Comparison of ENCODE assay signal across 14 cellular contexts in the genomic region with DNA sequence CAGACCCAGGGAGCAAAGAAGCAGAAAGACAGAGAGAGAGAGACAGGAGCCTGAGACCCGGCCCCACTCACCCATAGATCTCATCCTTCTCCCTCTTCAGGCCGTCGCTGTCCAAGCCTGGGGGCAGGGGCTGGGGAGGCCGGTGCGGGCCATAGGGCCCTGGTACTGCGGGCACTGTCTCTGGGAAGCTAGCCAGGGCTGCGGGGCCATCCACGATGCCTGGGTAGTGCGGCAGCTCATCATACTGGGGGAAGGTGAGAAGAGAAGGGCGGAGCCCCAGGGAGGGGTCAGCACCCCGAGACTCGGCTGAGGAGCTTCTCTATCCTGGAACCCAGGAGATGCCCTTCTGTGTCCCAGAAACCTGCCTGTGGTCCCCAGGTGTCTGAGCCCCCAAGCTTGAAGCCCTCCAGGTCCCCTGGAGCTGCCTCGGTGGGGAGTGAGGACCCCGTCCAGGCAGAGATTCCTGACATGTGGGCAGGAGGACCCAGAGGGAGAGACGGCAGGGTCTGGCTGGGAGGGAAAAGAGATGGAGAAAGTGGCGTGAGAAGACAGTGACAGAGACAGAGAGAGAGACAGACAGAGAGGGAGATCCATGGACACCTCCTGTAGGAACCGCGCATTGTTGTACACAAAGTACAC. TPM values are rescaled to one million over a fixed set of nuclear protein-coding genes. Genes with fewer than 3 reads are reported as not detected.
DNase-seq lines count a peak whose midpoint lies in the region; ATAC-seq, FAIRE-seq and TF ChIP-seq lines count a peak whose summit lies in the region.
"Had no signal": no experiment of that assay in that cellular context is flagged by ENCODE, and none has a peak within 500 bp of the region (broad histone marks: within the 10 kb centered on the region; RNA-seq: fewer than 3 reads in every experiment).

No MANE protein-coding gene starts in this region.

- H3K4me2 ChIP-seq in neuronal stem cell (ENCODE audit: insufficient read depth, low read length, poor library complexity, severe bottlenecking), result peak overlapping the region; percentile 98

- CTCF ChIA-PET in CD8-positive, alpha-beta T cell (lab: Charles Lee), result no interaction called here

- no peak overlapping the region for H3K14ac ChIP-seq in neuronal stem cell (ENCODE audit: low read length)

- no peak for DNase-seq in CD8-positive, alpha-beta T cell
- DNase-seq in T-helper 17 cell (no peak), neuronal stem cell (ENCODE audit: low spot score) (no peak), cardiac septum (ENCODE audit: low spot score) (no peak), NCI-H510A (lab: John Stamatoyannopoulos, UW) (no peak), NCI-H446 treated with DMSO at 0.1 percent for 48 hours (lab: John Stamatoyannopoulos, UW) (no peak), small intestine (no peak)
- DNase-seq: activated CD8-positive, alpha-beta T cell treated with anti-CD3 and anti-CD28 coated beads, Interleukin-2, amount 10 ng/mL, durations not matched to agents 7 days and 5 days; hippocampal formation; NCI-H345; right cardiac atrium had no signal

- H3K4me1 ChIP-seq in CD8-positive, alpha-beta T cell (ENCODE audit: insufficient read depth, low read length), result peaks cover 34% of the 10 kb centered on the region
- peaks cover 12% of the 10 kb centered on the region for H3K4me1 ChIP-seq in iPS-15b (ENCODE audit: control insufficient read depth, insufficient read depth, low read length)
- peaks cover 30 to 35% of the 10 kb centered on the region in 2 donors for H3K4me1 ChIP-seq in neuronal stem cell (ENCODE audit: control insufficient read depth in 2 of 2, insufficient read depth in 1 of 2, low read depth in 1 of 2, low read length in 2 of 2)
- no peaks in the 10 kb centered on the region for H3K4me1 ChIP-seq in small intestine (ENCODE audit: control insufficient read depth in 2 of 2, insufficient read depth in 1 of 2, low read depth in 1 of 2, low read length in 1 of 2)
- H3K4me1 ChIP-seq: breast epithelium had no signal

- H3K27ac Mint-ChIP-seq in CD8-positive, alpha-beta T cell, result no peak overlapping the region
- peak overlapping the region; percentile 39 for H3K27ac Mint-ChIP-seq in T-helper 17 cell
- H3K27ac Mint-ChIP-seq: activated CD8-positive, alpha-beta T cell treated with anti-CD3 and anti-CD28 coated beads, Interleukin-2, amount 10 ng/mL, durations not matched to agents 7 days and 5 days had no signal

- WGBS in neuronal stem cell (ENCODE audit: extremely low coverage in 2 of 2, insufficient read length in 2 of 2, insufficient replicate concordance in 1 of 2), 2 donors, result no CpG with 5 or more reads among the region's 18 CpGs
- 17 to 27% (median 25%) methylated on average over 15 to 18 of the region's 18 CpGs for WGBS in small intestine, 3 donors

- POLR2A ChIA-PET in CD8-positive, alpha-beta T cell (lab: Charles Lee), result no interaction called here

- H2BK120ac ChIP-seq in neuronal stem cell (ENCODE audit: low read depth, low read length), result no peak overlapping the region

- H3K9me3 Mint-ChIP-seq in CD8-positive, alpha-beta T cell, result no peaks in the 10 kb centered on the region

- no peak overlapping the region for H3K27ac ChIP-seq in CD8-positive, alpha-beta T cell (ENCODE audit: low read depth, low read length)
- H3K27ac ChIP-seq in neuronal stem cell (replicated peaks; ENCODE audit: low read length), result no peak overlapping the region
- H3K27ac ChIP-seq in small intestine (ENCODE audit: low read depth in 1 of 2, low read length in 1 of 2), result no peak overlapping the region
- H3K27ac ChIP-seq: breast epithelium had no signal

- intact Hi-C loops in CD8-positive, alpha-beta T cell (cut with DNase I, micrococcal nuclease), result no loop called here
- intact Hi-C loops in cardiac septum (cut with DNase I), result no loop called here

- no peak for FAIRE-seq in small intestine (lab: Jason Lieb, UNC)

- no peak overlapping the region for H4K8ac ChIP-seq in neuronal stem cell (ENCODE audit: low read depth, low read length)

- H2AK5ac ChIP-seq in neuronal stem cell (ENCODE audit: low read depth, low read length), result no peak overlapping the region

- peaks cover 29% of the 10 kb centered on the region for H3K4me1 Mint-ChIP-seq in CD8-positive, alpha-beta T cell (ENCODE audit: low read depth)
- peaks cover 36% of the 10 kb centered on the region for H3K4me1 Mint-ChIP-seq in T-helper 17 cell

- peaks cover 47% of the 10 kb centered on the region for H3K27me3 ChIP-seq in CD8-positive, alpha-beta T cell (ENCODE audit: insufficient read depth, low read length)
- H3K27me3 ChIP-seq in iPS-15b (ENCODE audit: control insufficient read depth, insufficient read depth, low read length) (peaks cover 56% of the 10 kb centered on the region), neuronal stem cell (ENCODE audit: control insufficient read depth in 3 of 3, insufficient read depth in 3 of 3, low read depth in 1 of 3, low read length in 3 of 3) (peaks cover 0 to 19% (median 0%) of the 10 kb centered on the region in 3 experiments), small intestine (ENCODE audit: control insufficient read depth in 2 of 2, insufficient read depth in 2 of 2, low read length in 2 of 2) (peaks cover 5 to 28% of the 10 kb centered on the region in 2 donors)

- H3K79me1 ChIP-seq in neuronal stem cell (ENCODE audit: low read depth, low read length), result peaks cover 9% of the 10 kb centered on the region

- no peak overlapping the region for H3K23ac ChIP-seq in neuronal stem cell (ENCODE audit: low read depth, low read length, poor library complexity)

- H3K27me3 Mint-ChIP-seq in CD8-positive, alpha-beta T cell (ENCODE audit: low read depth), result peaks cover 67% of the 10 kb centered on the region
- peaks cover 68% of the 10 kb centered on the region for H3K27me3 Mint-ChIP-seq in T-helper 17 cell

- TF ChIP-seq CTCF in CD8-positive, alpha-beta T cell (IDR thresholded peaks at IDR 0.05), result no peak

- H2BK15ac ChIP-seq in neuronal stem cell (ENCODE audit: low read length), result no peak overlapping the region

- ATAC-seq in CD8-positive, alpha-beta T cell, result no peak
- no peak for ATAC-seq in T-helper 17 cell
- ATAC-seq: activated CD8-positive, alpha-beta T cell treated with anti-CD3 and anti-CD28 coated beads, Interleukin-2, amount 10 ng/mL, durations not matched to agents 7 days and 5 days; mucosa of descending colon; right cardiac atrium had no signal

- H3K4ac ChIP-seq in neuronal stem cell (ENCODE audit: low read length), result no peak overlapping the region

- no peak overlapping the region for H2BK5ac ChIP-seq in neuronal stem cell (ENCODE audit: low read length)

- no peaks in the 10 kb centered on the region for H3K9me3 ChIP-seq in CD8-positive, alpha-beta T cell (ENCODE audit: low read length)
- H3K9me3 ChIP-seq in T-helper 17 cell (ENCODE audit: control insufficient read depth, low read length, poor library complexity, severe bottlenecking) (no peaks in the 10 kb centered on the region), iPS-15b (ENCODE audit: control insufficient read depth, insufficient read depth, low read length) (no peaks in the 10 kb centered on the region), neuronal stem cell (replicated peaks in 1 of 2; ENCODE audit: control insufficient read depth in 2 of 2, insufficient read depth in 1 of 2, low read depth in 1 of 2, low read length in 2 of 2) (peaks cover 0 to 2% of the 10 kb centered on the region in 2 donors), small intestine (ENCODE audit: control insufficient read depth, low read depth) (no peaks in the 10 kb centered on the region)
- H3K9me3 ChIP-seq: breast epithelium, mucosa of descending colon had no signal

- no peaks in the 10 kb centered on the region for H3K36me3 ChIP-seq in CD8-positive, alpha-beta T cell (ENCODE audit: insufficient read depth, low read length)
- peaks cover 8% of the 10 kb centered on the region for H3K36me3 ChIP-seq in iPS-15b (ENCODE audit: control insufficient read depth, insufficient read depth, low read length)
- H3K36me3 ChIP-seq in neuronal stem cell (replicated peaks in 1 of 2; ENCODE audit: control insufficient read depth in 2 of 2, insufficient read depth in 2 of 2, low read length in 2 of 2), result peaks cover 12 to 36% of the 10 kb centered on the region in 2 donors
- H3K36me3 ChIP-seq in small intestine (ENCODE audit: control insufficient read depth in 2 of 2, insufficient read depth in 2 of 2, low read length in 2 of 2), result no peaks in the 10 kb centered on the region
- H3K36me3 ChIP-seq: breast epithelium had no signal

- no peaks in the 10 kb centered on the region for H3K36me3 Mint-ChIP-seq in CD8-positive, alpha-beta T cell
- H3K36me3 Mint-ChIP-seq in T-helper 17 cell (ENCODE audit: low read depth), result peaks cover 11% of the 10 kb centered on the region

- H2AFZ ChIP-seq in neuronal stem cell (ENCODE audit: low read length), result no peak overlapping the region

- no peak overlapping the region for H3K4me3 ChIP-seq in CD8-positive, alpha-beta T cell (ENCODE audit: low read depth, low read length)
- H3K4me3 ChIP-seq in iPS-15b (ENCODE audit: low read depth, low read length), result peak overlapping the region; percentile 58
- H3K4me3 ChIP-seq in neuronal stem cell (ENCODE audit: low read length in 2 of 2), result peak overlapping the region in 1 of 2 donors; percentile 53
- H3K4me3 ChIP-seq in small intestine (ENCODE audit: low read depth in 1 of 2, low read length in 2 of 2), result no peak overlapping the region
- H3K4me3 ChIP-seq: mucosa of descending colon had no signal

- H3K18ac ChIP-seq in neuronal stem cell (ENCODE audit: low read length), result no peak overlapping the region

- peak overlapping the region; percentile 42 for H3K4me3 Mint-ChIP-seq in CD8-positive, alpha-beta T cell
- H3K4me3 Mint-ChIP-seq in T-helper 17 cell, result peak overlapping the region; percentile 83
- H3K4me3 Mint-ChIP-seq: activated CD8-positive, alpha-beta T cell treated with anti-CD3 and anti-CD28 coated beads, Interleukin-2, amount 10 ng/mL, durations not matched to agents 7 days and 5 days had no signal

- H4K91ac ChIP-seq in neuronal stem cell (ENCODE audit: low read depth, low read length, poor library complexity), result no peak overlapping the region

- H2BK12ac ChIP-seq in neuronal stem cell (ENCODE audit: low read length), result no peak overlapping the region

- H3K9ac ChIP-seq in iPS-15b (ENCODE audit: low read depth, low read length) (no peak overlapping the region), neuronal stem cell (ENCODE audit: low read depth, low read length, poor library complexity) (peak overlapping the region; percentile 86)

RNA-seq across cellular contexts. Expression of gene MEIS3, which starts 2.1 kb away (rescaled TPM):
- total RNA-seq in CD8-positive, alpha-beta T cell, result not detected
- total RNA-seq in T-helper 17 cell (under 1 TPM in 1 of 2 donors, not detected in 1; 0.34 TPM), cardiac septum (3.7 TPM)
- polyA plus RNA-seq in neuronal stem cell (2013, experiment 1 of 2), result 110 TPM
- polyA plus RNA-seq in neuronal stem cell (2013, experiment 2 of 2), result 102 TPM
- 10 to 100 TPM in 1 of 3 donors, 1 to 10 TPM in 1, not detected in 1; 4.6 to 11.2 TPM for polyA plus RNA-seq in small intestine
- total RNA-seq: activated CD8-positive, alpha-beta T cell treated with anti-CD3 and anti-CD28 coated beads, Interleukin-2, amount 10 ng/mL, durations not matched to agents 7 days and 5 days had no signal

RNA-seq across cellular contexts. Expression of gene SLC8A2, which starts 54.5 kb away (rescaled TPM):
- total RNA-seq in CD8-positive, alpha-beta T cell, result not detected
- total RNA-seq in T-helper 17 cell (not detected), cardiac septum (0.59 TPM)
- polyA plus RNA-seq in neuronal stem cell (2013, experiment 1 of 2), result 4.7 TPM
- polyA plus RNA-seq in neuronal stem cell (2013, experiment 2 of 2), result 5.5 TPM
- under 1 TPM in 1 of 3 donors, not detected in 2; 0.92 TPM for polyA plus RNA-seq in small intestine
